ENCODE assay signal across 1 cellular context in genomic region chr6:151092561-151092960, GRCh38.
TF ChIP-seq lines count a peak whose summit lies in the region.

No MANE protein-coding gene starts in this region.

TF ChIP-seq in WTC11, 78 proteins besides CTCF, POLR2A, EP300 and RAD21 (continued from another document):
- TF ChIP-seq, protein P1, sequence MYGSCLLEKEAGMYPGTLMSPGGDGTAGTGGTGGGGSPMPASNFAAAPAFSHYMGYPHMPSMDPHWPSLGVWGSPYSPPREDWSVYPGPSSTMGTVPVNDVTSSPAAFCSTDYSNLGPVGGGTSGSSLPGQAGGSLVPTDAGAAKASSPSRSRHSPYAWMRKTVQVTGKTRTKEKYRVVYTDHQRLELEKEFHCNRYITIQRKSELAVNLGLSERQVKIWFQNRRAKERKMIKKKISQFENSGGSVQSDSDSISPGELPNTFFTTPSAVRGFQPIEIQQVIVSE (CRISPR knock-in tag; IDR thresholded peaks at IDR 0.05; ENCODE audit: borderline replicate concordance) = no peak
- no peak for TF ChIP-seq SP1 (CRISPR knock-in tag; conservative IDR thresholded peaks at IDR 0.05)
